Comparison of ENCODE assay signal across 9 cellular contexts in genomic region chr9:128103589-128103962, GRCh38. TPM values are rescaled to one million over a fixed set of nuclear protein-coding genes. Genes with fewer than 3 reads are reported as not detected.
DNase-seq lines count a peak whose midpoint lies in the region; ATAC-seq, FAIRE-seq and TF ChIP-seq lines count a peak whose summit lies in the region.
"Had no signal": no experiment of that assay in that cellular context is flagged by ENCODE, and none has a peak within 500 bp of the region (broad histone marks: within the 10 kb centered on the region; RNA-seq: fewer than 3 reads in every experiment).

No MANE protein-coding gene starts in this region.

- peak overlapping the region; percentile 88 for H3K27ac ChIP-seq in RWPE1
- H3K27ac ChIP-seq in breast epithelium: peak overlapping the region; percentile 27 to 48
- H3K27ac ChIP-seq in pancreas: peak overlapping the region; percentile 79 to 90 (median 85)

- no peaks in the 10 kb centered on the region for H3K27me3 ChIP-seq in breast epithelium
- no peaks in the 10 kb centered on the region for H3K27me3 ChIP-seq in pancreas

- DNase-seq in GM10248 (ENCODE audit: extremely low spot score) (no peak), RWPE1 (ENCODE audit: low spot score) (no peak), breast epithelium (ENCODE audit: low spot score in 2 of 2) (no peak), pancreas (no peak), SIG-M5 treated with dmso at 0.1 percent for 504 hours (lab: John Stamatoyannopoulos, UW; ENCODE audit: unreplicated experiment) (no peak), GM13976 (ENCODE audit: low spot score) (no peak), NCI-H82 (lab: John Stamatoyannopoulos, UW) (no peak), NCI-H446 (lab: John Stamatoyannopoulos, UW) (no peak)
- DNase-seq: KG1 had no signal

- TF ChIP-seq CTCF in GM10248 (IDR thresholded peaks at IDR 0.05; ENCODE audit: control extremely low read depth, extremely low read depth, low read depth, missing control alignments) (peak; percentile 6), RWPE1 (conservative IDR thresholded peaks at IDR 0.05; ENCODE audit: low read depth) (no peak), breast epithelium (IDR thresholded peaks at IDR 0.05) (no peak), pancreas (IDR thresholded peaks at IDR 0.05) (no peak), GM13976 (IDR thresholded peaks at IDR 0.05; ENCODE audit: borderline replicate concordance, control extremely low read depth, extremely low read depth, insufficient read depth, missing control alignments) (no peak)

- H3K9me3 ChIP-seq in breast epithelium (no peaks in the 10 kb centered on the region), pancreas (no peaks in the 10 kb centered on the region)

- POLR2A ChIA-PET in GM10248 (lab: Yijun Ruan, JAX): no interaction called here
- POLR2A ChIA-PET in RWPE1 (lab: Yijun Ruan, JAX; ENCODE audit: low non-redundant PET): no interaction called here

- FAIRE-seq in pancreas (lab: Jason Lieb, UNC): no peak

- H3K36me3 ChIP-seq in breast epithelium: peaks cover 8% of the 10 kb centered on the region
- H3K36me3 ChIP-seq in pancreas: peaks cover 13 to 50% (median 35%) of the 10 kb centered on the region in 3 donors

- CTCF ChIA-PET in GM10248 (lab: Yijun Ruan, JAX): interaction anchor here (0.7 to 5.5 kb wide), 4 partner anchors 11 to 160 kb away, joined by 3 to 53 read pairs (median 3); no protein-coding TSS in a partner anchor
- CTCF ChIA-PET in RWPE1 (lab: Yijun Ruan, JAX): interaction anchor here (0.6 to 6.6 kb wide), 2 partner anchors 14 to 48 kb away, joined by 4 to 51 read pairs; no protein-coding TSS in a partner anchor

- H3K4me3 ChIP-seq in breast epithelium: no peak overlapping the region
- no peak overlapping the region for H3K4me3 ChIP-seq in pancreas

- H3K4me1 ChIP-seq in breast epithelium (peaks cover 0 to 21% of the 10 kb centered on the region in 2 donors), pancreas (peaks cover 33 to 51% (median 49%) of the 10 kb centered on the region in 3 donors)

- WGBS in pancreas, 2 donors: 34 to 42% methylated on average over 8 of the region's 8 CpGs

- intact Hi-C loops in breast epithelium (cut with DNase I; ENCODE audit: low total_unique reads): no loop called here
- intact Hi-C loops in pancreas (cut with DNase I): no loop called here

- no peak for TF ChIP-seq POLR2A in breast epithelium (IDR thresholded peaks at IDR 0.05)

- in situ Hi-C loops in GM13976 (cut with MboI; ENCODE audit: low sequenced_read_pairs, unreplicated experiment): no loop called here

- ATAC-seq in pancreas: peak; percentile 3 to 18 (median 5)

RNA-seq across cellular contexts. Expression of gene PTGES2, which starts 24.0 kb away (rescaled TPM):
- total RNA-seq in breast epithelium (10 to 100 TPM; 35.7 to 86.9 (median 55.0) TPM), pancreas (10 to 100 TPM; 25.4 to 43.1 (median 34.2) TPM)
- 10 to 100 TPM; 66.0 to 78.5 TPM for polyA plus RNA-seq in pancreas

RNA-seq across cellular contexts. Expression of gene SLC25A25, which starts 35.5 kb away (rescaled TPM):
- total RNA-seq in breast epithelium: 10 to 100 TPM; 27.2 to 43.9 (median 33.1) TPM
- 100 to 1,000 TPM in 1 of 6 donors, 10 to 100 TPM in 3, 1 to 10 TPM in 2; 6.8 to 134 (median 12.6) TPM for total RNA-seq in pancreas
- polyA plus RNA-seq in pancreas: 10 to 100 TPM; 73.6 to 82.8 TPM

RNA-seq across cellular contexts. Expression of gene NAIF1, which starts 36.5 kb away (rescaled TPM):
- total RNA-seq in breast epithelium (10 to 100 TPM in 2 of 3 donors, 1 to 10 TPM in 1; 8.8 to 13.1 (median 11.9) TPM), pancreas (1 to 10 TPM; 3.0 to 6.2 (median 3.8) TPM)
- 1 to 10 TPM; 6.4 to 6.8 TPM for polyA plus RNA-seq in pancreas

RNA-seq across cellular contexts. Expression of gene LCN2, which starts 45.7 kb away (rescaled TPM):
- 10 to 100 TPM in 2 of 3 donors, not detected in 1; 38.5 to 42.3 TPM for total RNA-seq in breast epithelium
- 100 to 1,000 TPM in 1 of 6 donors, 10 to 100 TPM in 3, 1 to 10 TPM in 2; 6.3 to 158 (median 45.7) TPM for total RNA-seq in pancreas
- 10 to 100 TPM; 46.8 to 75.1 TPM for polyA plus RNA-seq in pancreas

RNA-seq across cellular contexts. Expression of gene BBLN, which starts 56.5 kb away (rescaled TPM):
- 100 to 1,000 TPM; 144 to 232 (median 152) TPM for total RNA-seq in breast epithelium
- total RNA-seq in pancreas: 10 to 100 TPM; 23.1 to 38.3 (median 30.9) TPM
- 100 to 1,000 TPM in 1 of 2 donors, 10 to 100 TPM in 1; 86.1 to 133 TPM for polyA plus RNA-seq in pancreas

Comparison
In these comparisons a context has a peak if more than half of its experiments do, and no peak if none do; other contexts are left out.
1. H3K27ac ChIP-seq: peak in every context shown above with its lines; median percentile 88 in RWPE1; 85 in pancreas; 38 in breast epithelium.